11 cellular contexts compared by ENCODE assay signal in genomic region chr22:29587938-29588699, GRCh38. TPM values are rescaled to one million over a fixed set of nuclear protein-coding genes. Genes with fewer than 3 reads are reported as not detected.
DNase-seq lines count a peak whose midpoint lies in the region; ATAC-seq lines count a peak whose summit lies in the region.
"Had no signal": no experiment of that assay in that cellular context is flagged by ENCODE, and none has a peak within 500 bp of the region (broad histone marks: within the 10 kb centered on the region; RNA-seq: fewer than 3 reads in every experiment).

No MANE protein-coding gene starts in this region.

- H3K27ac ChIP-seq in GM23248, result peak overlapping the region; percentile 68
- H3K27ac ChIP-seq: cardiac muscle cell, stomach had no signal

- DNase-seq in GM23248, result peak; percentile 95
- DNase-seq in SK-MEL-5 (ENCODE audit: low read depth, low spot score), result peak; percentile 62
- peak; percentile 86 for DNase-seq in fibroblast of gingiva (ENCODE audit: low read depth)
- DNase-seq in stimulated activated effector memory CD8-positive, alpha-beta T cell treated with anti-CD3 and anti-CD28 coated beads, Interleukin-12 subunit alpha, Interleukin-12 subunit beta, amount 100 ng/mL, for 72 hours (ENCODE audit: low spot score in 2 of 2), result no peak
- no peak for DNase-seq in stimulated activated naive CD8-positive, alpha-beta T cell treated with anti-CD3 and anti-CD28 coated beads, Interleukin-15, Interleukin-2, amounts not matched to agents 100 U/mL and 50 U/mL, for 24 hours
- DNase-seq in UCSD-AML1 (lab: John Stamatoyannopoulos, UW; ENCODE audit: unreplicated experiment), result no peak
- DNase-seq: NCI-H345, stomach, T-helper 1 cell had no signal

- no peaks in the 10 kb centered on the region for H3K27me3 ChIP-seq in GM23248 (replicated peaks; ENCODE audit: insufficient read depth)
- H3K27me3 ChIP-seq: cardiac muscle cell, stomach had no signal

- in situ Hi-C loops in GM23248 (cut with MboI), result no loop called here
- in situ Hi-C loops in SK-MEL-5 (cut with HindIII; ENCODE audit: low pct_unique_long_range_greater_than_20kb, low sequenced_read_pairs), result no loop called here

- H3K9me2 ChIP-seq in GM23248 (ENCODE audit: insufficient read depth), result no peaks in the 10 kb centered on the region

- H3K4me3 ChIP-seq in GM23248, result 0 out of 2 replicates have a peak overlapping the region, but pooled peaks have one; percentile 22
- H3K4me3 ChIP-seq: cardiac muscle cell, stomach had no signal

- no peaks in the 10 kb centered on the region for H3K36me3 ChIP-seq in GM23248 (ENCODE audit: low read depth)
- H3K36me3 ChIP-seq: cardiac muscle cell, stomach had no signal

- H3K9me3 Mint-ChIP-seq in stimulated activated effector memory CD8-positive, alpha-beta T cell treated with anti-CD3 and anti-CD28 coated beads, Interleukin-12 subunit alpha, Interleukin-12 subunit beta, amount 100 ng/mL, for 72 hours, result no peaks in the 10 kb centered on the region

- no peaks in the 10 kb centered on the region for H3K36me3 Mint-ChIP-seq in stimulated activated effector memory CD8-positive, alpha-beta T cell treated with anti-CD3 and anti-CD28 coated beads, Interleukin-12 subunit alpha, Interleukin-12 subunit beta, amount 100 ng/mL, for 72 hours

- H3K27ac Mint-ChIP-seq in stimulated activated effector memory CD8-positive, alpha-beta T cell treated with anti-CD3 and anti-CD28 coated beads, Interleukin-12 subunit alpha, Interleukin-12 subunit beta, amount 100 ng/mL, for 72 hours, result no peak overlapping the region

- ATAC-seq in stimulated activated effector memory CD8-positive, alpha-beta T cell treated with anti-CD3 and anti-CD28 coated beads, Interleukin-12 subunit alpha, Interleukin-12 subunit beta, amount 100 ng/mL, for 72 hours, result peak; percentile 41
- no peak for ATAC-seq in stimulated activated naive CD8-positive, alpha-beta T cell treated with anti-CD3 and anti-CD28 coated beads, Interleukin-15, Interleukin-2, amounts not matched to agents 100 U/mL and 50 U/mL, for 24 hours
- ATAC-seq in HG03159 (IDR thresholded peaks at IDR 0.05; ENCODE audit: unreplicated experiment), result no peak

- no peak overlapping the region for H3K9ac ChIP-seq in GM23248

- H3F3A ChIP-seq in GM23248 (ENCODE audit: insufficient read depth), result peaks cover 28% of the 10 kb centered on the region

- peaks cover 8% of the 10 kb centered on the region for H3K4me1 Mint-ChIP-seq in stimulated activated effector memory CD8-positive, alpha-beta T cell treated with anti-CD3 and anti-CD28 coated beads, Interleukin-12 subunit alpha, Interleukin-12 subunit beta, amount 100 ng/mL, for 72 hours

- peak overlapping the region; percentile 45 for H3K4me2 ChIP-seq in GM23248 (ENCODE audit: unreplicated experiment)

- WGBS in GM23248 (ENCODE audit: low coverage in 1 of 2, low lambda C conversion rate in 2 of 2, missing lambda C conversion rate in 2 of 2), 2 experiments, result 8 to 12% methylated on average over 9 of the region's 9 CpGs

- H3K9me3 ChIP-seq in GM23248 (ENCODE audit: low read depth), result no peaks in the 10 kb centered on the region
- H3K9me3 ChIP-seq: stomach had no signal

- H3K4me3 Mint-ChIP-seq in stimulated activated effector memory CD8-positive, alpha-beta T cell treated with anti-CD3 and anti-CD28 coated beads, Interleukin-12 subunit alpha, Interleukin-12 subunit beta, amount 100 ng/mL, for 72 hours, result no peak overlapping the region

- peaks cover 9% of the 10 kb centered on the region; the same call in 1 of the 2 replicates for H3K4me1 ChIP-seq in GM23248 (ENCODE audit: insufficient read depth)

- no peaks in the 10 kb centered on the region for H3K79me2 ChIP-seq in GM23248 (ENCODE audit: insufficient read depth)

- 0 out of 2 replicates have a peak overlapping the region, but pooled peaks have one; percentile 20 for H2AFZ ChIP-seq in GM23248

- H4K20me1 ChIP-seq in GM23248 (ENCODE audit: insufficient read depth), result no peaks in the 10 kb centered on the region

RNA-seq across cellular contexts. Expression of gene NIPSNAP1, which starts 7.2 kb away (rescaled TPM):
- 32.0 and 47.2 TPM in 2 replicates for total RNA-seq in GM23248 (2014; rRNA removed; shearing (Covaris generic))
- 39.3 and 40.5 TPM in 2 replicates for polyA plus RNA-seq in GM23248 (2016; fragmentation: Nextera tagmentation; extraction: Ambion mirVana)
- 97.5 and 98.4 TPM in 2 replicates for total RNA-seq in SK-MEL-5 (2014; rRNA removed; shearing (Covaris generic))
- polyA plus RNA-seq in SK-MEL-5 (2015; cell fraction: cytosol; rRNA removed), result 79.4 and 101 TPM in 2 replicates
- polyA plus RNA-seq in SK-MEL-5 (2015; cell fraction: nucleus; rRNA removed), result 35.1 and 65.5 TPM in 2 replicates

RNA-seq across cellular contexts. Expression of gene NF2, which starts 15.3 kb away (rescaled TPM):
- 109 and 111 TPM in 2 replicates for total RNA-seq in GM23248 (2014; rRNA removed; shearing (Covaris generic))
- 62.9 and 71.8 TPM in 2 replicates for polyA plus RNA-seq in GM23248 (2016; fragmentation: Nextera tagmentation; extraction: Ambion mirVana)
- 47.7 and 53.8 TPM in 2 replicates for total RNA-seq in SK-MEL-5 (2014; rRNA removed; shearing (Covaris generic))
- 48.9 and 55.0 TPM in 2 replicates for polyA plus RNA-seq in SK-MEL-5 (2015; cell fraction: cytosol; rRNA removed)
- polyA plus RNA-seq in SK-MEL-5 (2015; cell fraction: nucleus; rRNA removed), result 10.2 and 14.1 TPM in 2 replicates

RNA-seq across cellular contexts. Expression of gene THOC5, which starts 34.6 kb away (rescaled TPM):
- 61.7 and 83.5 TPM in 2 replicates for total RNA-seq in GM23248 (2014; rRNA removed; shearing (Covaris generic))
- 46.9 and 48.9 TPM in 2 replicates for polyA plus RNA-seq in GM23248 (2016; fragmentation: Nextera tagmentation; extraction: Ambion mirVana)
- 107 and 115 TPM in 2 replicates for total RNA-seq in SK-MEL-5 (2014; rRNA removed; shearing (Covaris generic))
- polyA plus RNA-seq in SK-MEL-5 (2015; cell fraction: cytosol; rRNA removed), result 76.6 and 115 TPM in 2 replicates
- 228 and 244 TPM in 2 replicates for polyA plus RNA-seq in SK-MEL-5 (2015; cell fraction: nucleus; rRNA removed)

Comparison
In these comparisons a context has a peak if more than half of its experiments do, and no peak if none do; other contexts are left out.
1. DNase-seq: peak in GM23248 (single experiment), SK-MEL-5 (single experiment) and fibroblast of gingiva (single experiment); none in stimulated activated effector memory CD8-positive, alpha-beta T cell treated with anti-CD3 and anti-CD28 coated beads, Interleukin-12 subunit alpha, Interleukin-12 subunit beta, amount 100 ng/mL, for 72 hours (0 of 2), stimulated activated naive CD8-positive, alpha-beta T cell treated with anti-CD3 and anti-CD28 coated beads, Interleukin-15, Interleukin-2, amounts not matched to agents 100 U/mL and 50 U/mL, for 24 hours (single experiment) and UCSD-AML1 (single experiment).